Comparison of ENCODE assay signal across 10 cellular contexts in the genomic region with DNA sequence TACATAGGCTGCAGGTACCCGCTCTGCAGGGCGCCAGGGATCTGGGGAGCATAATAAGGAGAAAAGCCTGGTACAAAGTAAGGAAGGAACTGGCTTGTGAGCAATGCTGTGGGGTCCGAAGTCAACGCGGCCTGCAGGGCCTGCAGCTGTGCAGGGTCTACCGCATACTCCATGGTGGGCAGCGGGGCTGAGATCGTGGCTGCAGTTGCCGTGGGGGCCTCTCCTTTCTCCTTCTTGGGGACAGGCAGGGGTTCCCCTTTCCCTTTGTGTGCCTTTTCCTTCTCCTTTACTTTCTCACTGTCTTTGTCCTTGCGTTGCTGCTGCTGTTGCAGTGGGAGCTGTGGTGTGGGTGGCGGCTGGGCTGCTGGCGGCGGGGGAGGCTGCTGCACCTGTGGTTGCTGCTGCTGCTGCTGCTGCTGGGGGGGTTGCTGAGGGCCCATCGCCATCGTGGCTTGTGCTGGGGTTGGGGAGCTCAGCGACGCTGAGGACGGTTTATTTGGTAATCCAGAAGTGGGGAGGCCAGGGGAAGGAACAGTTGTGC.
A peak's percentile ranks its signal among the peaks of the same experiment; 100 is the strongest.
DNase-seq lines count a peak whose midpoint lies in the region; TF ChIP-seq lines count a peak whose summit lies in the region.
"Had no signal": no experiment of that assay in that cellular context is flagged by ENCODE, and none has a peak within 500 bp of the region (broad histone marks: within the 10 kb centered on the region; RNA-seq: fewer than 3 reads in every experiment).

No MANE protein-coding gene starts in this region.

- no peaks in the 10 kb centered on the region for H3K27me3 ChIP-seq in CD8-positive, alpha-beta memory T cell (ENCODE audit: insufficient read depth, low read length, poor library complexity, severe bottlenecking)
- no peaks in the 10 kb centered on the region for H3K27me3 ChIP-seq in OCI-LY1 (ENCODE audit: insufficient read depth, low read length)
- no peaks in the 10 kb centered on the region for H3K27me3 ChIP-seq in esophagus muscularis mucosa
- H3K27me3 ChIP-seq: body of pancreas had no signal

- intact Hi-C loops in esophagus muscularis mucosa (cut with DNase I) = no loop called here

- H3K9me2 ChIP-seq in OCI-LY1 (ENCODE audit: low read depth, low read length) = no peaks in the 10 kb centered on the region

- CTCF ChIA-PET in CD8-positive, alpha-beta memory T cell (lab: Charles Lee) = interaction anchor here (1.7 kb wide), 1 partner anchor 44 kb away, joined by 4 read pairs; no protein-coding TSS in a partner anchor

- H3K79me2 ChIP-seq in OCI-LY1 (ENCODE audit: insufficient read depth, low read length) = no peaks in the 10 kb centered on the region

- no peaks in the 10 kb centered on the region for H3F3A ChIP-seq in OCI-LY1 (ENCODE audit: insufficient read depth, low read length)

- H3K4me3 Mint-ChIP-seq in CD8-positive, alpha-beta memory T cell = peak overlapping the region; percentile 81 to 94 (median 87)

- H3K9me3 ChIP-seq in CD8-positive, alpha-beta memory T cell (ENCODE audit: low read length) = no peaks in the 10 kb centered on the region
- H3K9me3 ChIP-seq in OCI-LY1 (ENCODE audit: low read length) = no peaks in the 10 kb centered on the region
- H3K9me3 ChIP-seq in esophagus muscularis mucosa = no peaks in the 10 kb centered on the region
- H3K9me3 ChIP-seq: body of pancreas had no signal

- H3K36me3 ChIP-seq in CD8-positive, alpha-beta memory T cell (ENCODE audit: insufficient read depth, low read length) = no peaks in the 10 kb centered on the region
- no peaks in the 10 kb centered on the region; the same call in 1 of the 2 replicates for H3K36me3 ChIP-seq in OCI-LY1 (ENCODE audit: insufficient read depth, low read length)
- peaks cover 0 to 42% (median 24%) of the 10 kb centered on the region in 4 donors for H3K36me3 ChIP-seq in esophagus muscularis mucosa

- peak in 1 of 5 donors; percentile 2 for DNase-seq in CD8-positive, alpha-beta memory T cell
- DNase-seq in esophagus muscularis mucosa (ENCODE audit: extremely low spot score) (peak; percentile 78), retinal pigment epithelial cell (ENCODE audit: low read depth) (no peak), NCI-H446 treated with DMSO at 0.1 percent for 48 hours (lab: John Stamatoyannopoulos, UW) (no peak), dermis blood vessel endothelial cell (no peak), NCI-H526 (lab: John Stamatoyannopoulos, UW) (no peak)
- no peak for DNase-seq in activated CD4-positive, alpha-beta T cell treated with anti-CD3 and anti-CD28 coated beads for 48 hours
- DNase-seq: body of pancreas, MM.1S had no signal

- peak overlapping the region; percentile 82 for H3K4me2 ChIP-seq in OCI-LY1 (ENCODE audit: low read length)

- no peak overlapping the region for H2AFZ ChIP-seq in OCI-LY1 (ENCODE audit: low read length)

- no peaks in the 10 kb centered on the region for H4K20me1 ChIP-seq in OCI-LY1 (ENCODE audit: insufficient read depth, low read length)

- H3K9me3 Mint-ChIP-seq in CD8-positive, alpha-beta memory T cell = no peaks in the 10 kb centered on the region

- H3K4me1 ChIP-seq in CD8-positive, alpha-beta memory T cell (ENCODE audit: insufficient read depth, low read length) = no peaks in the 10 kb centered on the region
- H3K4me1 ChIP-seq in OCI-LY1 (ENCODE audit: insufficient read depth, low read length, severe bottlenecking) = peaks cover 12% of the 10 kb centered on the region
- H3K4me1 ChIP-seq in esophagus muscularis mucosa = peaks cover 0 to 25% (median 16%) of the 10 kb centered on the region in 4 donors

- no peak for TF ChIP-seq POLR2A in esophagus muscularis mucosa (IDR thresholded peaks at IDR 0.05; ENCODE audit: low read depth)

- H3K4me3 ChIP-seq in CD8-positive, alpha-beta memory T cell (ENCODE audit: low read length) = no peak overlapping the region
- H3K4me3 ChIP-seq in OCI-LY1 (ENCODE audit: low read depth, low read length, poor library complexity, severe bottlenecking) = peak overlapping the region; percentile 60
- peak overlapping the region; percentile 45 to 63 (median 54) for H3K4me3 ChIP-seq in esophagus muscularis mucosa
- H3K4me3 ChIP-seq in retinal pigment epithelial cell (ENCODE audit: low read length) = peak overlapping the region; percentile 65
- H3K4me3 ChIP-seq: body of pancreas had no signal

- peaks cover 18 to 29% of the 10 kb centered on the region in 2 donors for H3K27me3 Mint-ChIP-seq in CD8-positive, alpha-beta memory T cell

- POLR2A ChIA-PET in CD8-positive, alpha-beta memory T cell (lab: Charles Lee) = interaction anchor here (0.6 kb wide), 1 partner anchor 41 kb away, joined by 3 read pairs; no protein-coding TSS in a partner anchor

- H3K27ac ChIP-seq in CD8-positive, alpha-beta memory T cell (ENCODE audit: low read depth, low read length) = no peak overlapping the region
- H3K27ac ChIP-seq in OCI-LY1 (ENCODE audit: low read depth, low read length, poor library complexity, severe bottlenecking) (no peak overlapping the region), esophagus muscularis mucosa (replicated peaks in 1 of 4) (peak overlapping the region in 1 of 4 donors; percentile 52)
- H3K27ac ChIP-seq: body of pancreas had no signal

- H3K27ac Mint-ChIP-seq in CD8-positive, alpha-beta memory T cell = peak overlapping the region in 2 of 8 donors; percentile 4 to 77

- peaks cover 13 to 22% (median 15%) of the 10 kb centered on the region in 3 donors for H3K4me1 Mint-ChIP-seq in CD8-positive, alpha-beta memory T cell

- no peak overlapping the region; the same call in 1 of the 2 replicates for H3K9ac ChIP-seq in OCI-LY1 (ENCODE audit: low read length)

- TF ChIP-seq CTCF in OCI-LY1 (IDR thresholded peaks at IDR 0.05; ENCODE audit: low read length) (no peak), esophagus muscularis mucosa (IDR thresholded peaks at IDR 0.05) (no peak), retinal pigment epithelial cell (conservative IDR thresholded peaks at IDR 0.05; ENCODE audit: low read depth, low read length) (no peak)

- TF ChIP-seq EP300 in esophagus muscularis mucosa (IDR thresholded peaks at IDR 0.05) = no peak

- WGBS in esophagus muscularis mucosa = 84% methylated on average over 13 of the region's 18 CpGs

- no peaks in the 10 kb centered on the region for H3K36me3 Mint-ChIP-seq in CD8-positive, alpha-beta memory T cell
